Comparison of ENCODE assay signal across 34 cellular contexts in the genomic region with DNA sequence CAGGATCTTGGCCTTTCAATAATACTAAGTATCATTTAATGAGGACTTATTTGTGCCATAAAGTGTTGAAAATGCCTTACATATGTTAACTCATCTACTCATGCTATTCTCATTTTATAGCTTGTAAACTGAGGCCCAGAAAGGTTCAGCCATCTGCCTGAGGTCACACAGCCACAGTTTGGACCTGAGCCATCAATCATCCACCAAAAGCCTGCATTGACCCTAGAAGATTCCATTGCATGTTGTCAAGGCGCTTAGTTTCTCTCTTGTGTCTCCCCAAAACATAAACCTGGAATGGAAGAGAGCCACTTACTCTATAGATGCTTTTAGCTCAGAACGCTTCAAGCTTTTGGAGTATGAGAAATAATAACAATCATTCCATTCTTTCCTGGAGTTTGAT.
"Had no signal": no experiment of that assay in that cellular context is flagged by ENCODE, and none has a peak within 500 bp of the region (broad histone marks: within the 10 kb centered on the region; RNA-seq: fewer than 3 reads in every experiment).

No MANE protein-coding gene starts in this region.

- H3K9ac ChIP-seq: KMS-11 had no signal

- DNase-seq: Karpas-422, Kasumi-1, MG63, MM.1S, MV-4-11, NCI-H1048, NCI-H1092, NCI-H1092 treated with DMSO at 0.1 percent for 48 hours, NCI-H1105, NCI-H1105 treated with DMSO at 0.1 percent for 48 hours, NCI-H1417, NCI-H1417 treated with DMSO at 0.1 percent for 48 hours, NCI-H1436, NCI-H1436 treated with DMSO at 0.1 percent for 48 hours, NCI-H146, NCI-H1694, NCI-H1694 treated with DMSO at 0.1 percent for 48 hours, NCI-H187, NCI-H187 treated with DMSO at 0.1 percent for 48 hours, NCI-H1930, NCI-H2029, NCI-H2029 treated with DMSO at 0.1 percent for 48 hours, NCI-H2081, NCI-H2081 treated with DMSO at 0.1 percent for 48 hours, NCI-H2107, NCI-H2171, NCI-H2171 treated with DMSO at 0.1 percent for 48 hours, NCI-H2227 treated with DMSO at 0.1 percent for 48 hours, NCI-H226, NCI-H345, NCI-H446, NCI-H446 treated with DMSO at 0.1 percent for 48 hours, NCI-H510A had no signal

- H3K9me3 ChIP-seq: MG63 had no signal

- H3K4me2 ChIP-seq: KMS-11 had no signal

- H3K27me3 ChIP-seq: MG63 had no signal

- H3K27ac ChIP-seq: KMS-11 had no signal

- H3K4me3 ChIP-seq: MG63 had no signal

- H3K36me3 ChIP-seq: MG63 had no signal
